In the genomic region with DNA sequence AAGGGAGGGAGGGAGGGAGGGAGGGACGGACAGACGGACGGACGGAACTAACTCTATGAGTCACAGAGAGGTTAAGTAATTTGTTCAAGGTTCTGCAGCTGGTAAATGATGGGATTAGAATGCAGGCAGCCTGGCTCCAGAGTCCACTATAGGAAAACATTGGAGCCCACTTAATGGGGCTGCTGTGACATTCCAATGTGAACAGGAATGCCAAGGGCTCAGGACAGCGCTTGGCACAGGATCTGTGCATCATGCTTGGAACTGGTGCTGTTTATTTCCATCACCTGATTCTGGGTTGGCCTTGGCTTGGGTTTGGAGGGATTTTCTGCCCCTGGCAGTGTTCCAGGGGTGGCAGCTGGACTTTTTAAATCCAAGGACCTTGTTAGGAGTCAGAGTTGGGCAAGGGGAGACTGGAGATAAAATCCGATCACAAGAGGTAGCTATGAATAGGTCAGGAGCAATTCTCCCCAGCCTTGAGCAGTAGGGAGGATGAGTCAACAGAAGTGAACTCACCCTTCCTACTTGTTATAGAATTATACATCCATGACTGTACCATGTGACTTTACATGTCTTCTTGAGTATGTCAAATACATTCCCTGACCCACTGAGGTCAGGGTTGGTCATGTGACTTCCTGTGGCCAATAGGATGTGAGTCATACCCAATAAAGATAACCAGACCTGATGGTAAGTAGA, we compare ENCODE assay signal across 14 cellular contexts. TPM values are rescaled to one million over a fixed set of nuclear protein-coding genes. Genes with fewer than 3 reads are reported as not detected.
DNase-seq lines count a peak whose midpoint lies in the region; ATAC-seq, FAIRE-seq and TF ChIP-seq lines count a peak whose summit lies in the region.
"Had no signal": no experiment of that assay in that cellular context is flagged by ENCODE, and none has a peak within 500 bp of the region (broad histone marks: within the 10 kb centered on the region; RNA-seq: fewer than 3 reads in every experiment).

No MANE protein-coding gene starts in this region.

- H3K27ac ChIP-seq in AG04450 (ENCODE audit: low read depth, low read length), result peak overlapping the region; percentile 80
- H3K27ac ChIP-seq in body of pancreas, result peak overlapping the region in 2 of 4 donors; percentile 3 to 24
- peak overlapping the region; percentile 34 to 57 for H3K27ac ChIP-seq in left lung

- intact Hi-C loops in body of pancreas (cut with DNase I), result loop anchor here (10.0 kb wide), 3 partner anchors 56 to 206 kb away; partner anchors contain the start of genes PNMA8B and PPP5C
- intact Hi-C loops in left lung (cut with DNase I), result loop anchor here in 1 of 2 donors (10.0 kb wide), 2 partner anchors 106 to 196 kb away; no protein-coding TSS in a partner anchor

- H3K36me3 ChIP-seq in body of pancreas (replicated peaks in 1 of 2; ENCODE audit: insufficient read depth in 1 of 2, low read depth in 2 of 2), result no peaks in the 10 kb centered on the region
- no peaks in the 10 kb centered on the region for H3K36me3 ChIP-seq in left lung

- no peaks in the 10 kb centered on the region for H3K27me3 ChIP-seq in AG04450 (ENCODE audit: control insufficient read depth, insufficient read depth, low read length)
- H3K27me3 ChIP-seq in body of pancreas, result no peaks in the 10 kb centered on the region
- H3K27me3 ChIP-seq in left lung, result no peaks in the 10 kb centered on the region

- no peak for TF ChIP-seq POLR2A in body of pancreas (IDR thresholded peaks at IDR 0.05)
- no peak for TF ChIP-seq POLR2A in GM12891 (IDR thresholded peaks at IDR 0.05; ENCODE audit: low read depth, low read length)

- H3K9me3 ChIP-seq in AG04450 (ENCODE audit: control insufficient read depth, insufficient read depth, low read length), result peaks cover 11% of the 10 kb centered on the region
- H3K9me3 ChIP-seq in body of pancreas, result no peaks in the 10 kb centered on the region
- H3K9me3 ChIP-seq in left lung, result peaks cover 0 to 12% of the 10 kb centered on the region in 2 donors

- H3K4me3 ChIP-seq in AG04450 (ENCODE audit: low read depth, low read length) (no peak overlapping the region), body of pancreas (no peak overlapping the region), left lung (no peak overlapping the region)

- CTCF ChIA-PET in AG04450 (lab: Charles Lee), result interaction anchor here (1.3 to 2.5 kb wide), 2 partner anchors 9 to 241 kb away, joined by 3 to 13 read pairs; no protein-coding TSS in a partner anchor

- H3K4me1 Mint-ChIP-seq in activated T-cell treated with anti-CD3 and anti-CD28 coated beads, Interleukin-2, amount 50 U/mL, for 24 hours (ENCODE audit: low read depth), result no peaks in the 10 kb centered on the region
- H3K4me1 Mint-ChIP-seq: activated B cell treated with CpG ODN at 0.5 μM for 24 hours; central memory CD8-positive, alpha-beta T cell; IgD-negative memory B cell had no signal

- 50 to 52% methylated on average over 5 of the region's 6 CpGs for WGBS in body of pancreas, 2 donors

- in situ Hi-C loops in KBM-7 (cut with MboI; ENCODE audit: low pct_unique_long_range_greater_than_20kb, low sequenced_read_pairs), result loop anchor here (10.0 kb wide), 1 partner anchor 206 kb away; the partner anchor contains the start of gene PNMA8B

- H3K27me3 Mint-ChIP-seq in activated T-cell treated with anti-CD3 and anti-CD28 coated beads, Interleukin-2, amount 50 U/mL, for 24 hours, result peaks cover 4% of the 10 kb centered on the region

- ATAC-seq in body of pancreas (peak; percentile 42), left lung (peak; percentile 71), GM21515 (IDR thresholded peaks at IDR 0.05; ENCODE audit: unreplicated experiment) (no peak)

- H3K4me1 ChIP-seq in body of pancreas, result no peaks in the 10 kb centered on the region
- peaks cover 0 to 9% of the 10 kb centered on the region in 2 donors for H3K4me1 ChIP-seq in left lung

- POLR2A ChIA-PET in AG04450 (lab: Yijun Ruan, JAX), result interaction anchor here (0.5 to 1.3 kb wide), 4 partner anchors 8 to 201 kb away, joined by 3 to 4 read pairs (median 4); no protein-coding TSS in a partner anchor

- FAIRE-seq in GM12891 (lab: Jason Lieb, UNC), result no peak
- FAIRE-seq: D721Med had no signal

- H3K27ac Mint-ChIP-seq in activated T-cell treated with anti-CD3 and anti-CD28 coated beads, Interleukin-2, amount 50 U/mL, for 24 hours, result no peak overlapping the region
- H3K27ac Mint-ChIP-seq: activated B cell treated with CpG ODN at 0.5 μM for 24 hours; IgD-negative memory B cell; natural killer cell treated with Interleukin-12 subunit alpha and Interleukin-12 subunit beta and Interleukin-15 and Interleukin-18, amount 100 ng/mL, for 72 hours; stimulated activated naive CD8-positive, alpha-beta T cell treated with anti-CD3 and anti-CD28 coated beads, Interleukin-15, Interleukin-2, amounts not matched to agents 100 ng/mL and 50 ng/mL, for 24 hours had no signal

- DNase-seq in AG04450 (ENCODE audit: low read depth, low spot score) (peak; percentile 71), KBM-7 (peak; percentile 14), body of pancreas (peak in 1 of 4 donors; percentile 33), left lung (no peak), T1000 (lab: John Stamatoyannopoulos, UW) (no peak), GM12891 (ENCODE audit: insufficient read length, low spot score) (no peak)
- no peak for DNase-seq in activated T-cell treated with anti-CD3 and anti-CD28 coated beads, Interleukin-2, amount 50 U/mL, for 24 hours
- DNase-seq: activated B cell treated with CpG ODN at 0.5 μM for 24 hours had no signal

- no peaks in the 10 kb centered on the region for H3K36me3 Mint-ChIP-seq in activated T-cell treated with anti-CD3 and anti-CD28 coated beads, Interleukin-2, amount 50 U/mL, for 24 hours (ENCODE audit: low read depth)
- H3K36me3 Mint-ChIP-seq: IgD-negative memory B cell; natural killer cell treated with Interleukin-12 subunit alpha and Interleukin-12 subunit beta and Interleukin-15 and Interleukin-18, amount 100 ng/mL, for 72 hours had no signal

- TF ChIP-seq CTCF in AG04450 (IDR thresholded peaks at IDR 0.05; ENCODE audit: low read depth, low read length), result no peak
- no peak for TF ChIP-seq CTCF in body of pancreas (IDR thresholded peaks at IDR 0.05)
- TF ChIP-seq CTCF in left lung (IDR thresholded peaks at IDR 0.05), result no peak

- H3K9me3 Mint-ChIP-seq in activated T-cell treated with anti-CD3 and anti-CD28 coated beads, Interleukin-2, amount 50 U/mL, for 24 hours, result peaks cover 5% of the 10 kb centered on the region
- H3K9me3 Mint-ChIP-seq: central memory CD8-positive, alpha-beta T cell had no signal

- H3K4me3 Mint-ChIP-seq in activated T-cell treated with anti-CD3 and anti-CD28 coated beads, Interleukin-2, amount 50 U/mL, for 24 hours, result no peak overlapping the region
- H3K4me3 Mint-ChIP-seq: activated B cell treated with CpG ODN at 0.5 μM for 24 hours; central memory CD8-positive, alpha-beta T cell; natural killer cell treated with Interleukin-12 subunit alpha and Interleukin-12 subunit beta and Interleukin-15 and Interleukin-18, amount 100 ng/mL, for 72 hours; stimulated activated naive CD8-positive, alpha-beta T cell treated with anti-CD3 and anti-CD28 coated beads, Interleukin-15, Interleukin-2, amounts not matched to agents 100 ng/mL and 50 ng/mL, for 24 hours had no signal

TF ChIP-seq in GM12891, 5 proteins besides CTCF, POLR2A, EP300 and RAD21:
- TF ChIP-seq POU2F2 (IDR thresholded peaks at IDR 0.05; ENCODE audit: low read depth, low read length), result no peak
- no peak for TF ChIP-seq SPI1 (IDR thresholded peaks at IDR 0.05; ENCODE audit: low read depth, low read length)
- TF ChIP-seq PAX5 (IDR thresholded peaks at IDR 0.05; ENCODE audit: insufficient read depth, low read length, severe bottlenecking), result no peak
- no peak for TF ChIP-seq TAF1 (IDR thresholded peaks at IDR 0.05; ENCODE audit: low read depth, low read length)
- no peak for TF ChIP-seq POLR2AphosphoS5 (IDR thresholded peaks at IDR 0.05; ENCODE audit: low read depth, low read length)

RNA-seq across cellular contexts. Expression of gene HIF3A, which starts 7.8 kb away (rescaled TPM):
- polyA plus RNA-seq in AG04450 (2011; rRNA removed), result 0.21 and 0.47 TPM in 2 replicates
- 0.14 and 0.65 TPM in 2 replicates for polyA minus RNA-seq in AG04450 (2011; rRNA and poly(A)+ RNA removed)
- total RNA-seq in body of pancreas (10 to 100 TPM; 24.4 to 63.3 TPM), left lung (10 to 100 TPM; 15.9 to 30.1 TPM)
- polyA plus RNA-seq in GM12891 (2012; ENCODE audit: low read depth, missing spikeins), result not detected
- total RNA-seq: activated B cell treated with CpG ODN at 0.5 μM for 24 hours; natural killer cell treated with Interleukin-12 subunit alpha and Interleukin-12 subunit beta and Interleukin-15 and Interleukin-18, amount 100 ng/mL, for 72 hours had no signal
- polyA plus RNA-seq: IgD-negative memory B cell had no signal

RNA-seq across cellular contexts. Expression of gene PPP5C, which starts 57.8 kb away (rescaled TPM):
- polyA plus RNA-seq in AG04450 (2011; rRNA removed), result 73.7 and 85.9 TPM in 2 replicates
- polyA minus RNA-seq in AG04450 (2011; rRNA and poly(A)+ RNA removed), result 90.8 and 101 TPM in 2 replicates
- total RNA-seq in body of pancreas (10 to 100 TPM; 31.1 to 77.5 TPM), left lung (10 to 100 TPM; 52.6 to 55.7 TPM)
- 42.5 TPM for polyA plus RNA-seq in GM12891 (2012; ENCODE audit: low read depth, missing spikeins)

RNA-seq across cellular contexts. Expression of gene IGFL1, which starts 59.5 kb away (rescaled TPM):
- polyA plus RNA-seq in AG04450 (2011; rRNA removed), result not detected in 2 replicates
- not detected in 2 replicates for polyA minus RNA-seq in AG04450 (2011; rRNA and poly(A)+ RNA removed)
- total RNA-seq in body of pancreas (not detected), left lung (under 1 TPM in 1 of 2 donors, not detected in 1; 0.35 TPM)
- polyA plus RNA-seq in GM12891 (2012; ENCODE audit: low read depth, missing spikeins), result not detected
- total RNA-seq: activated B cell treated with CpG ODN at 0.5 μM for 24 hours; natural killer cell treated with Interleukin-12 subunit alpha and Interleukin-12 subunit beta and Interleukin-15 and Interleukin-18, amount 100 ng/mL, for 72 hours had no signal
- polyA plus RNA-seq: IgD-negative memory B cell had no signal

Comparison
In these comparisons a context has a peak if more than half of its experiments do, and no peak if none do; other contexts are left out.
1. DNase-seq: peak in AG04450 (single experiment) and KBM-7 (single experiment); none in left lung (0 of 2), T1000 (single experiment), activated T-cell treated with anti-CD3 and anti-CD28 coated beads, Interleukin-2, amount 50 U/mL, for 24 hours (single experiment) and GM12891 (single experiment).